In the genomic region with DNA sequence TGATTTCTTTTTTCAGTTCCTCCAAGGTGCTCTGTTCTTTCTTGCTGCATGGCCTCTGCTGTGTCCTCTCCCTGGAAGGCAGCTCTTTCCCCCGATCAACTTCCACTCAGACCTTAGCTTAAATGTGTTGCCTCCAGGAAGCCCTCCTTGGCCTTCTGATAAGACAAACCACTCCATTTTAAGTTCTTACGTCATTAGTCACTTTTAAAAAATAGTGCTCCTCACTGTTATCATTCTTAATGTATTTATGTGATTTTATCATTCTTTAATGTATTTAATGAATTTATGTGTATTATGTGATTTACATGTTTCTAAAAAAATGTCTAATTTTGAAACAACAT, we compare ENCODE assay signal across 15 cellular contexts. TPM values are rescaled to one million over a fixed set of nuclear protein-coding genes. Genes with fewer than 3 reads are reported as not detected.
DNase-seq lines count a peak whose midpoint lies in the region; ATAC-seq, FAIRE-seq and TF ChIP-seq lines count a peak whose summit lies in the region.
"Had no signal": no experiment of that assay in that cellular context is flagged by ENCODE, and none has a peak within 500 bp of the region (broad histone marks: within the 10 kb centered on the region; RNA-seq: fewer than 3 reads in every experiment).

No MANE protein-coding gene starts in this region.

- H3K27me3 ChIP-seq in OCI-LY3 (ENCODE audit: low read depth, low read length) (no peaks in the 10 kb centered on the region), keratinocyte (ENCODE audit: control insufficient read depth, extremely low read depth, insufficient read depth, low read length) (no peaks in the 10 kb centered on the region), small intestine (ENCODE audit: control insufficient read depth in 2 of 2, insufficient read depth in 2 of 2, low read length in 2 of 2) (no peaks in the 10 kb centered on the region), colonic mucosa (no peaks in the 10 kb centered on the region)
- H3K27me3 ChIP-seq: neutrophil had no signal

- WGBS in small intestine, 3 donors: 26 to 50% (median 39%) methylated on average over 2 of the region's 2 CpGs

- H3K4me1 ChIP-seq in OCI-LY3 (ENCODE audit: low read length) (peaks cover 40% of the 10 kb centered on the region), keratinocyte (ENCODE audit: control insufficient read depth, extremely low read depth, insufficient read depth, low read length) (peaks cover 14% of the 10 kb centered on the region), small intestine (ENCODE audit: control insufficient read depth in 2 of 2, insufficient read depth in 1 of 2, low read depth in 1 of 2, low read length in 1 of 2) (peaks cover 0 to 5% of the 10 kb centered on the region in 2 donors), colonic mucosa (peaks cover 5% of the 10 kb centered on the region)
- H3K4me1 ChIP-seq: SJSA1 had no signal

- ATAC-seq in HG02981 (IDR thresholded peaks at IDR 0.05; ENCODE audit: unreplicated experiment): no peak

- no peaks in the 10 kb centered on the region for H3K9me1 ChIP-seq in keratinocyte (ENCODE audit: control insufficient read depth, extremely low read depth, insufficient read depth, low read length)

- H3K9me3 ChIP-seq in OCI-LY3 (ENCODE audit: insufficient read depth, low read length): no peaks in the 10 kb centered on the region
- H3K9me3 ChIP-seq in keratinocyte (ENCODE audit: control insufficient read depth, low read depth, low read length): no peaks in the 10 kb centered on the region
- H3K9me3 ChIP-seq in small intestine (ENCODE audit: control insufficient read depth, low read depth): no peaks in the 10 kb centered on the region
- no peaks in the 10 kb centered on the region for H3K9me3 ChIP-seq in colonic mucosa
- H3K9me3 ChIP-seq: neutrophil, SJSA1, tibial artery had no signal

- DNase-seq in GM12892 (ENCODE audit: insufficient read length) (no peak), keratinocyte (ENCODE audit: low read depth, low spot score) (no peak), small intestine (no peak), colonic mucosa (no peak), GOT3 (lab: John Stamatoyannopoulos, UW) (no peak), NCI-H1436 treated with DMSO at 0.1 percent for 48 hours (lab: John Stamatoyannopoulos, UW) (no peak)
- DNase-seq: activated effector memory CD4-positive, alpha-beta T cell treated with Interleukin-2 at 50 U/mL for 16 hours; NCI-H82 had no signal

- H3K4me2 ChIP-seq in OCI-LY3 (ENCODE audit: low read length) (peak overlapping the region; percentile 71), keratinocyte (ENCODE audit: control insufficient read depth, extremely low read depth, insufficient read depth, low read depth, low read length) (peak overlapping the region; percentile 8)

- no peaks in the 10 kb centered on the region for H3K36me3 ChIP-seq in OCI-LY3 (replicated peaks; ENCODE audit: low read depth, low read length)
- no peaks in the 10 kb centered on the region for H3K36me3 ChIP-seq in keratinocyte (ENCODE audit: control insufficient read depth in 2 of 2, extremely low read depth in 1 of 2, insufficient read depth in 2 of 2, low read length in 2 of 2)
- no peaks in the 10 kb centered on the region for H3K36me3 ChIP-seq in small intestine (ENCODE audit: control insufficient read depth in 2 of 2, insufficient read depth in 2 of 2, low read length in 2 of 2)
- no peaks in the 10 kb centered on the region for H3K36me3 ChIP-seq in colonic mucosa
- H3K36me3 ChIP-seq: neutrophil, SJSA1, tibial artery had no signal

- dilution Hi-C loops in keratinocyte (cut with MboI; ENCODE audit: extremely low pct_ligation_motif_present, low sequenced_read_pairs): no loop called here

- FAIRE-seq in GM12892 (lab: Jason Lieb, UNC) (peak; percentile 75), keratinocyte (lab: Jason Lieb, UNC) (no peak), small intestine (lab: Jason Lieb, UNC) (no peak)

- TF ChIP-seq CTCF in OCI-LY3 (IDR thresholded peaks at IDR 0.05; ENCODE audit: low read depth, low read length): no peak
- no peak for TF ChIP-seq CTCF in keratinocyte (optimal IDR thresholded peaks at IDR 0.05 in 1 of 3, IDR thresholded peaks at IDR 0.05 in 1 of 3, conservative IDR thresholded peaks at IDR 0.05 in 1 of 3; ENCODE audit: extremely low read depth in 1 of 3, insufficient read depth in 2 of 3, low read length in 3 of 3)
- no peak for TF ChIP-seq CTCF in colonic mucosa (IDR thresholded peaks at IDR 0.05)

- intact Hi-C loops in colonic mucosa (cut with DNase I): no loop called here

- H3K27ac ChIP-seq in OCI-LY3 (ENCODE audit: low read length) (peak overlapping the region; percentile 71), keratinocyte (ENCODE audit: control insufficient read depth, insufficient read depth, low read length) (no peak overlapping the region), small intestine (ENCODE audit: low read depth in 1 of 2, low read length in 1 of 2) (peak overlapping the region; percentile 41 to 50), colonic mucosa (no peak overlapping the region)
- H3K27ac ChIP-seq: SJSA1 had no signal

- H4K20me1 ChIP-seq in OCI-LY3 (ENCODE audit: insufficient read depth, low read length): no peaks in the 10 kb centered on the region
- no peaks in the 10 kb centered on the region for H4K20me1 ChIP-seq in keratinocyte (ENCODE audit: control insufficient read depth, extremely low read depth, insufficient read depth, low read length)

- no peaks in the 10 kb centered on the region for H3K79me2 ChIP-seq in OCI-LY3 (ENCODE audit: low read length)
- H3K79me2 ChIP-seq in keratinocyte (ENCODE audit: control insufficient read depth, insufficient read depth, low read length): no peaks in the 10 kb centered on the region

- H2AFZ ChIP-seq in OCI-LY3 (ENCODE audit: low read depth, low read length) (peak overlapping the region; percentile 24; the same call in 1 of the 2 replicates), keratinocyte (ENCODE audit: control insufficient read depth, low read length) (peak overlapping the region; percentile 53)

- H3K4me3 ChIP-seq in OCI-LY3 (ENCODE audit: low read length) (peak overlapping the region; percentile 49), keratinocyte (ENCODE audit: control insufficient read depth in 2 of 3, extremely low read depth in 1 of 3, insufficient read depth in 2 of 3, low read depth in 1 of 3, low read length in 3 of 3) (no peak overlapping the region), small intestine (ENCODE audit: low read depth in 1 of 2, low read length in 2 of 2) (no peak overlapping the region), colonic mucosa (no peak overlapping the region)
- H3K4me3 ChIP-seq: lung, SJSA1, tibial artery had no signal

- H3K9ac ChIP-seq in OCI-LY3 (ENCODE audit: low read length) (peak overlapping the region; percentile 52), keratinocyte (ENCODE audit: control insufficient read depth, extremely low read depth, insufficient read depth, low read length) (no peak overlapping the region), colonic mucosa (ENCODE audit: low read depth in 2 of 2, low read length in 2 of 2) (no peak overlapping the region)

- TF ChIP-seq POLR2A in GM12892 (IDR thresholded peaks at IDR 0.05; ENCODE audit: low read depth, low read length): no peak

RNA-seq across cellular contexts. Expression of gene MANBAL, which starts 12.2 kb away (rescaled TPM):
- 26.6 TPM for polyA plus RNA-seq in GM12892 (2012; ENCODE audit: missing spikeins)
- polyA plus RNA-seq in keratinocyte (82.3 to 109 TPM (median 109 TPM) in 3 replicates), small intestine (10 to 100 TPM; 49.2 to 70.0 (median 50.3) TPM)
- polyA plus RNA-seq in keratinocyte (2011; ENCODE audit: low read depth): 7.6 TPM
- 110 and 123 TPM in 2 replicates for polyA plus RNA-seq in keratinocyte (2011; cell fraction: cytosol; rRNA removed)
- 79.0 and 84.6 TPM in 2 replicates for polyA plus RNA-seq in keratinocyte (2011; cell fraction: nucleus; rRNA removed)
- 48.2 and 69.9 TPM in 2 replicates for polyA plus RNA-seq in keratinocyte (2012; ENCODE audit: low replicate concordance)
- polyA minus RNA-seq in keratinocyte: 40.9 to 65.6 TPM (median 48.7 TPM) in 3 replicates
- polyA minus RNA-seq in keratinocyte (2011; cell fraction: cytosol; rRNA and poly(A)+ RNA removed): 34.0 TPM
- polyA minus RNA-seq in keratinocyte (2011; cell fraction: nucleus; rRNA and poly(A)+ RNA removed): 14.7 and 18.5 TPM in 2 replicates
- total RNA-seq in colonic mucosa: 10 to 100 TPM; 27.1 to 44.6 TPM

RNA-seq across cellular contexts. Expression of gene GHRH, which starts 15.6 kb away (rescaled TPM):
- not detected for polyA plus RNA-seq in GM12892 (2012; ENCODE audit: missing spikeins)
- not detected in 3 replicates for polyA plus RNA-seq in keratinocyte
- not detected for polyA plus RNA-seq in keratinocyte (2011; ENCODE audit: low read depth)
- polyA plus RNA-seq in keratinocyte (2011; cell fraction: cytosol; rRNA removed): not detected in 2 replicates
- not detected in 2 replicates for polyA plus RNA-seq in keratinocyte (2011; cell fraction: nucleus; rRNA removed)
- not detected in 2 replicates for polyA plus RNA-seq in keratinocyte (2012; ENCODE audit: low replicate concordance)
- not detected in 3 replicates for polyA minus RNA-seq in keratinocyte
- not detected for polyA minus RNA-seq in keratinocyte (2011; cell fraction: cytosol; rRNA and poly(A)+ RNA removed)
- not detected in 2 replicates for polyA minus RNA-seq in keratinocyte (2011; cell fraction: nucleus; rRNA and poly(A)+ RNA removed)
- polyA plus RNA-seq in small intestine: not detected
- total RNA-seq in colonic mucosa: not detected
- total RNA-seq: activated CD8-positive, alpha-beta memory T cell treated with anti-CD3 and anti-CD28 coated beads for 36 hours; lung; SJSA1 had no signal
- polyA plus RNA-seq: lung had no signal

Comparison
In these comparisons a context has a peak if more than half of its experiments do, and no peak if none do; other contexts are left out.
1. H3K27ac ChIP-seq: peak in OCI-LY3 (single experiment) and small intestine (2 of 2); none in keratinocyte (single experiment) and colonic mucosa (single experiment).